In the genomic region with DNA sequence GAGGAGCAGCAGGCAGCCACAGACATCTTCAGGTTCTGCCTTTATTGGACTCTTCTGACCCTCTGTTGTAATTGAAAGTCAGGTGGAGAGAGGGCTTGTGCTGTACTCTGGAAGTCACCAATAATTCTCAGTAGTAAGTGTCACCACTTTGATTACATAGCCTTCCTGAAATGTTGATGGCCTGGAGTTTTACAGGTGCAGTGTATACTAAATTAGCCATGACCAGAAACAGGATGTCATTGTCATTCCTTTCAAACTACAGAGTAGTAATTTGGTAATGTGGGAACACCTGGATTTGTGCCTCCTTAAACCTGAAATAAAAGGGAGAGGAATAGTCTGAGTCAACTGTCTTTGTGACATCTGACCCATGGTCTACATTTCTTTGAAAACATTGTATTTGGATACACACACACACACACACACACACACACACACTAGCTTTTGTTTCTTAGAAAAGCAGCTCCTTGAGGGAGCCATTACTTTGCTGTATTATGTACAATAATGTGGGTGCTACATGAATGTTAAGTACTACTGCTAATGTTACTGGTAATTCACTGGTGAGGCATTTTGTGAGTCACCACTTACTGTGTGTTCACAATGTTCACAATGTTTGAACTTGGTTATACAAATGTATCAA, we compare ENCODE assay signal across 9 cellular contexts. TPM values are rescaled to one million over a fixed set of nuclear protein-coding genes. Genes with fewer than 3 reads are reported as not detected.
A peak's percentile ranks its signal among the peaks of the same experiment; 100 is the strongest.
DNase-seq lines count a peak whose midpoint lies in the region; ATAC-seq and TF ChIP-seq lines count a peak whose summit lies in the region.
"Had no signal": no experiment of that assay in that cellular context is flagged by ENCODE, and none has a peak within 500 bp of the region (broad histone marks: within the 10 kb centered on the region; RNA-seq: fewer than 3 reads in every experiment).

No MANE protein-coding gene starts in this region.

- intact Hi-C loops in cardiac septum (cut with DNase I) (no loop called here), adrenal gland (cut with DNase I) (no loop called here)

- H3K4me1 ChIP-seq in SK-N-SH (ENCODE audit: control insufficient read depth in 1 of 2, insufficient read depth in 2 of 2, low read depth in 1 of 2, low read length in 1 of 2): peaks cover 0 to 7% of the 10 kb centered on the region in 2 experiments; a peak in 1 of 4 replicates
- H3K4me1 ChIP-seq in hepatocyte (ENCODE audit: insufficient read depth): no peaks in the 10 kb centered on the region
- no peaks in the 10 kb centered on the region for H3K4me1 ChIP-seq in adrenal gland (replicated peaks in 1 of 2)

- H3K4me2 ChIP-seq in SK-N-SH (no peak overlapping the region), hepatocyte (no peak overlapping the region)

- H3K9ac ChIP-seq in SK-N-SH: no peak overlapping the region

- H3K9me2 ChIP-seq in SK-N-SH: peaks cover 3% of the 10 kb centered on the region; the same call in 1 of the 2 replicates
- H3K9me2 ChIP-seq in hepatocyte (replicated peaks; ENCODE audit: insufficient read depth): no peaks in the 10 kb centered on the region

- peaks cover 0 to 2% of the 10 kb centered on the region in 2 experiments for H3K36me3 ChIP-seq in SK-N-SH (replicated peaks in 1 of 2; ENCODE audit: control insufficient read depth in 1 of 2, insufficient read depth in 2 of 2, low read length in 1 of 2)
- H3K36me3 ChIP-seq in hepatocyte (replicated peaks; ENCODE audit: insufficient read depth, low read depth): no peaks in the 10 kb centered on the region
- H3K36me3 ChIP-seq in adrenal gland (replicated peaks in 1 of 2): no peaks in the 10 kb centered on the region

- H3K27me3 ChIP-seq in SK-N-SH (ENCODE audit: insufficient read depth) (no peaks in the 10 kb centered on the region), hepatocyte (no peaks in the 10 kb centered on the region), adrenal gland (no peaks in the 10 kb centered on the region)

- H3K9me3 ChIP-seq in SK-N-SH (peaks cover 2% of the 10 kb centered on the region; the same call in 1 of the 2 replicates), hepatocyte (ENCODE audit: low read depth) (no peaks in the 10 kb centered on the region), adrenal gland (replicated peaks in 1 of 3) (no peaks in the 10 kb centered on the region)

- no peak for TF ChIP-seq RAD21 in SK-N-SH (IDR thresholded peaks at IDR 0.05; ENCODE audit: low read length)

- H3K4me3 Mint-ChIP-seq in stimulated activated naive CD8-positive, alpha-beta T cell treated with anti-CD3 and anti-CD28 coated beads, Interleukin-15, amount 100 ng/mL, for 72 hours: no peak overlapping the region

- TF ChIP-seq POLR2A in adrenal gland (IDR thresholded peaks at IDR 0.05): no peak

- DNase-seq in AG08396 (ENCODE audit: low spot score): peak; percentile 23
- DNase-seq in NCI-H1417 treated with DMSO at 0.1 percent for 48 hours (lab: John Stamatoyannopoulos, UW): peak; percentile 73
- no peak for DNase-seq in SK-N-SH
- DNase-seq in hepatocyte (ENCODE audit: low spot score): no peak
- DNase-seq in stimulated activated naive CD8-positive, alpha-beta T cell treated with anti-CD3 and anti-CD28 coated beads, Interleukin-15, amount 100 ng/mL, for 72 hours: no peak
- no peak for DNase-seq in cardiac septum (ENCODE audit: low spot score)
- no peak for DNase-seq in adrenal gland
- DNase-seq: T1000 had no signal

- H3K27me3 Mint-ChIP-seq in stimulated activated naive CD8-positive, alpha-beta T cell treated with anti-CD3 and anti-CD28 coated beads, Interleukin-15, amount 100 ng/mL, for 72 hours: no peaks in the 10 kb centered on the region

- H4K20me1 ChIP-seq in SK-N-SH (ENCODE audit: insufficient read depth) (no peaks in the 10 kb centered on the region), hepatocyte (ENCODE audit: insufficient read depth, poor library complexity, severe bottlenecking) (no peaks in the 10 kb centered on the region)

- H3K27ac Mint-ChIP-seq in stimulated activated naive CD8-positive, alpha-beta T cell treated with anti-CD3 and anti-CD28 coated beads, Interleukin-15, amount 100 ng/mL, for 72 hours: no peak overlapping the region

- no peaks in the 10 kb centered on the region for H3K9me3 Mint-ChIP-seq in stimulated activated naive CD8-positive, alpha-beta T cell treated with anti-CD3 and anti-CD28 coated beads, Interleukin-15, amount 100 ng/mL, for 72 hours

- no peak for TF ChIP-seq EP300 in SK-N-SH (IDR thresholded peaks at IDR 0.05; ENCODE audit: borderline replicate concordance in 1 of 2, low read depth in 1 of 2, low read length in 1 of 2)

- H3F3A ChIP-seq in SK-N-SH (replicated peaks; ENCODE audit: insufficient read depth): no peaks in the 10 kb centered on the region

- POLR2A ChIA-PET in SK-N-SH (lab: Yijun Ruan, JAX): no interaction called here

- CTCF ChIA-PET in SK-N-SH (lab: Yijun Ruan, JAX): interaction anchor here (3.9 kb wide), 1 partner anchor 21 kb away, joined by 19 read pairs; the partner anchor contains the start of gene ARL4A

- no peak for TF ChIP-seq CTCF in SK-N-SH (IDR thresholded peaks at IDR 0.05)
- TF ChIP-seq CTCF in hepatocyte (IDR thresholded peaks at IDR 0.05; ENCODE audit: poor library complexity): no peak
- TF ChIP-seq CTCF in adrenal gland (IDR thresholded peaks at IDR 0.05): no peak

- no peak overlapping the region for H3K4me3 ChIP-seq in SK-N-SH (ENCODE audit: low read depth in 2 of 2, low read length in 1 of 2)
- H3K4me3 ChIP-seq in hepatocyte: no peak overlapping the region
- H3K4me3 ChIP-seq in adrenal gland: no peak overlapping the region

- H3K27ac ChIP-seq in SK-N-SH (ENCODE audit: low read depth in 2 of 2, low read length in 1 of 2): no peak overlapping the region
- peak overlapping the region; percentile 41 for H3K27ac ChIP-seq in hepatocyte
- H3K27ac ChIP-seq in adrenal gland: no peak overlapping the region

- H2AFZ ChIP-seq in SK-N-SH (ENCODE audit: low read depth) (no peak overlapping the region), hepatocyte (no peak overlapping the region)

- ATAC-seq in stimulated activated naive CD8-positive, alpha-beta T cell treated with anti-CD3 and anti-CD28 coated beads, Interleukin-15, amount 100 ng/mL, for 72 hours: no peak
- ATAC-seq in HG02759 (IDR thresholded peaks at IDR 0.05; ENCODE audit: unreplicated experiment): no peak

- no peaks in the 10 kb centered on the region for H3K4me1 Mint-ChIP-seq in stimulated activated naive CD8-positive, alpha-beta T cell treated with anti-CD3 and anti-CD28 coated beads, Interleukin-15, amount 100 ng/mL, for 72 hours

- no peaks in the 10 kb centered on the region for H3K79me2 ChIP-seq in SK-N-SH (ENCODE audit: insufficient read depth)
- no peaks in the 10 kb centered on the region for H3K79me2 ChIP-seq in hepatocyte

TF ChIP-seq in SK-N-SH, 30 proteins besides CTCF, POLR2A, EP300 and RAD21:
- TF ChIP-seq RXRA (IDR thresholded peaks at IDR 0.05; ENCODE audit: borderline replicate concordance, low read depth) (no peak), FOSL2 (IDR thresholded peaks at IDR 0.05; ENCODE audit: borderline replicate concordance, low read depth) (peak; percentile 49; the same call in 1 of the 2 replicates), MEF2A (IDR thresholded peaks at IDR 0.05; ENCODE audit: borderline replicate concordance, low read depth) (no peak)

RNA-seq across cellular contexts. Expression of gene ARL4A, which starts 19.6 kb away (rescaled TPM):
- polyA plus RNA-seq in SK-N-SH (2012; rRNA removed) (5.5 and 6.5 TPM in 2 replicates), hepatocyte (59.3 and 60.3 TPM in 2 replicates), adrenal gland (10 to 100 TPM in 1 of 3 donors, 1 to 10 TPM in 2; 7.7 to 12.4 (median 8.1) TPM)
- polyA plus RNA-seq in SK-N-SH (2012; cell fraction: cytosol; rRNA removed): 8.7 and 12.4 TPM in 2 replicates
- polyA plus RNA-seq in SK-N-SH (2012; cell fraction: nucleus; rRNA removed): 3.1 and 3.3 TPM in 2 replicates
- total RNA-seq in hepatocyte (64.0 and 66.7 TPM in 2 replicates), cardiac septum (17.7 TPM), adrenal gland (10 to 100 TPM in 4 of 8 donors, 1 to 10 TPM in 4; 8.9 to 27.8 (median 10.1) TPM)

Comparison
In these comparisons a context has a peak if more than half of its experiments do, and no peak if none do; other contexts are left out.
1. DNase-seq: peak in AG08396 (single experiment) and NCI-H1417 treated with DMSO at 0.1 percent for 48 hours (single experiment); none in SK-N-SH (single experiment), hepatocyte (single experiment), stimulated activated naive CD8-positive, alpha-beta T cell treated with anti-CD3 and anti-CD28 coated beads, Interleukin-15, amount 100 ng/mL, for 72 hours (0 of 2), cardiac septum (single experiment) and adrenal gland (0 of 7).